In genomic region chr6:45420909-45421699, GRCh38 we compare ENCODE assay signal across 8 cellular contexts. TPM values are rescaled to one million over a fixed set of nuclear protein-coding genes. Genes with fewer than 3 reads are reported as not detected.
DNase-seq lines count a peak whose midpoint lies in the region; TF ChIP-seq lines count a peak whose summit lies in the region.

No MANE protein-coding gene starts in this region.

- WGBS in esophagus, 2 donors, result 8 to 12% methylated on average over 19 of the region's 19 CpGs

- intact Hi-C loops in OCI-LY7 (cut with micrococcal nuclease; ENCODE audit: unreplicated experiment), result loop anchor here (5.0 to 10.0 kb wide), 3 partner anchors 44 to 504 kb away; partner anchors contain the start of gene SUPT3H

- H3K9me2 ChIP-seq in OCI-LY7 (ENCODE audit: insufficient read depth, low read length), result no peaks in the 10 kb centered on the region

- H2AFZ ChIP-seq in OCI-LY7 (ENCODE audit: low read length) (no peak overlapping the region), parathyroid adenoma (peak overlapping the region; percentile 69)

- H3K9me3 ChIP-seq in OCI-LY7 (ENCODE audit: low read length), result no peaks in the 10 kb centered on the region
- H3K9me3 ChIP-seq in esophagus (ENCODE audit: control insufficient read depth in 2 of 2, insufficient read depth in 1 of 2, low read depth in 1 of 2, low read length in 1 of 2), result no peaks in the 10 kb centered on the region
- no peaks in the 10 kb centered on the region for H3K9me3 ChIP-seq in parathyroid adenoma (ENCODE audit: control insufficient read depth, low read length)

- TF ChIP-seq CTCF in OCI-LY7 (conservative IDR thresholded peaks at IDR 0.05; ENCODE audit: low read length) (no peak), parathyroid adenoma (IDR thresholded peaks at IDR 0.05) (no peak)

- no peak overlapping the region for H3K9ac ChIP-seq in parathyroid adenoma

- H3K79me2 ChIP-seq in OCI-LY7 (ENCODE audit: insufficient read depth, low read depth, low read length), result no peaks in the 10 kb centered on the region
- no peaks in the 10 kb centered on the region for H3K79me2 ChIP-seq in parathyroid adenoma

- H3K4me2 ChIP-seq in OCI-LY7 (ENCODE audit: low read length), result peak overlapping the region; percentile 70
- peak overlapping the region; percentile 74 for H3K4me2 ChIP-seq in parathyroid adenoma (ENCODE audit: low read length)

- no peaks in the 10 kb centered on the region for H4K20me1 ChIP-seq in OCI-LY7 (ENCODE audit: insufficient read depth, low read length)

- no TSS peak for BruUV-seq in OCI-LY7 (replicated peaks; lab: Mats Ljungman, UMichigan)

- CTCF ChIA-PET in OCI-LY7 (lab: Charles Lee; ENCODE audit: unreplicated experiment), result no interaction called here

- H3K27ac ChIP-seq in OCI-LY7 (ENCODE audit: low read depth, low read length, poor library complexity, severe bottlenecking), result no peak overlapping the region
- peak overlapping the region in 1 of 2 donors; percentile 63 for H3K27ac ChIP-seq in esophagus (ENCODE audit: low read depth in 2 of 2, low read length in 1 of 2)
- no peak overlapping the region for H3K27ac ChIP-seq in parathyroid adenoma

- H3K4me3 ChIP-seq in OCI-LY7 (ENCODE audit: low read depth, low read length, poor library complexity, severe bottlenecking) (no peak overlapping the region), esophagus (ENCODE audit: low read depth in 1 of 2, low read length in 2 of 2) (peak overlapping the region; percentile 56 to 60), parathyroid adenoma (ENCODE audit: low read depth, low read length) (peak overlapping the region; percentile 35)

- DNase-seq in ELF-1 (ENCODE audit: low read depth, low spot score) (peak; percentile 43), OCI-LY7 (ENCODE audit: low spot score) (no peak), amniotic stem cell (lab: John Stamatoyannopoulos, UW) (no peak), NCI-H187 (lab: John Stamatoyannopoulos, UW) (no peak), midbrain (lab: John Stamatoyannopoulos, UW) (no peak)
- DNase-seq in stimulated activated CD4-positive, alpha-beta T cell treated with anti-CD3 and anti-CD28 coated beads, Interleukin-1b, Interleukin-23, amount 100 ng/mL, for 48 hours, result no peak

- peaks cover 0 to 3% of the 10 kb centered on the region in 2 donors for H3K27me3 ChIP-seq in esophagus (ENCODE audit: control insufficient read depth in 1 of 2, insufficient read depth in 2 of 2, low read length in 2 of 2)
- H3K27me3 ChIP-seq in parathyroid adenoma (ENCODE audit: control insufficient read depth, insufficient read depth, low read length), result peaks cover 18% of the 10 kb centered on the region

- H3K4me1 ChIP-seq in OCI-LY7 (ENCODE audit: insufficient read depth, low read length, poor library complexity, severe bottlenecking) (peaks cover 28% of the 10 kb centered on the region), esophagus (ENCODE audit: control insufficient read depth in 2 of 2, insufficient read depth in 2 of 2, low read length in 1 of 2) (peaks cover 8 to 10% of the 10 kb centered on the region in 2 donors), parathyroid adenoma (no peaks in the 10 kb centered on the region)

- H3K36me3 ChIP-seq in OCI-LY7 (ENCODE audit: insufficient read depth, low read length) (no peaks in the 10 kb centered on the region), esophagus (ENCODE audit: control insufficient read depth in 2 of 2, insufficient read depth in 2 of 2, low read length in 1 of 2) (no peaks in the 10 kb centered on the region), parathyroid adenoma (ENCODE audit: control insufficient read depth, insufficient read depth, low read length) (no peaks in the 10 kb centered on the region)

- POLR2A ChIA-PET in OCI-LY7 (lab: Charles Lee), result no interaction called here

RNA-seq across cellular contexts. Expression of gene SUPT3H, which starts 43.4 kb away (rescaled TPM):
- 0.44 and 1.1 TPM in 2 replicates for total RNA-seq in OCI-LY7 (2014; rRNA removed; shearing (Covaris generic))
- total RNA-seq in OCI-LY7 (2022), result 6.6 and 7.1 TPM in 2 replicates
- 1 to 10 TPM; 2.8 to 3.6 TPM for polyA plus RNA-seq in esophagus
